Comparison of ENCODE assay signal across 1 cellular context in genomic region chr12:123601602-123602489, GRCh38.
A peak's percentile ranks its signal among the peaks of the same experiment; 100 is the strongest.
TF ChIP-seq lines count a peak whose summit lies in the region.

A gene with protein sequence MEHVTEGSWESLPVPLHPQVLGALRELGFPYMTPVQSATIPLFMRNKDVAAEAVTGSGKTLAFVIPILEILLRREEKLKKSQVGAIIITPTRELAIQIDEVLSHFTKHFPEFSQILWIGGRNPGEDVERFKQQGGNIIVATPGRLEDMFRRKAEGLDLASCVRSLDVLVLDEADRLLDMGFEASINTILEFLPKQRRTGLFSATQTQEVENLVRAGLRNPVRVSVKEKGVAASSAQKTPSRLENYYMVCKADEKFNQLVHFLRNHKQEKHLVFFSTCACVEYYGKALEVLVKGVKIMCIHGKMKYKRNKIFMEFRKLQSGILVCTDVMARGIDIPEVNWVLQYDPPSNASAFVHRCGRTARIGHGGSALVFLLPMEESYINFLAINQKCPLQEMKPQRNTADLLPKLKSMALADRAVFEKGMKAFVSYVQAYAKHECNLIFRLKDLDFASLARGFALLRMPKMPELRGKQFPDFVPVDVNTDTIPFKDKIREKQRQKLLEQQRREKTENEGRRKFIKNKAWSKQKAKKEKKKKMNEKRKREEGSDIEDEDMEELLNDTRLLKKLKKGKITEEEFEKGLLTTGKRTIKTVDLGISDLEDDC (plus strand): TSS chr12:123602099. CDS start chr12:123602149, 50 bp downstream.

TF ChIP-seq in HepG2, 621 proteins besides CTCF, POLR2A, EP300 and RAD21 (continued from another document and continues in another):
- no peak; the same call in 1 of the 2 replicates for TF ChIP-seq TEF (CRISPR knock-in tag; IDR thresholded peaks at IDR 0.05)
- TF ChIP-seq, protein P1, sequence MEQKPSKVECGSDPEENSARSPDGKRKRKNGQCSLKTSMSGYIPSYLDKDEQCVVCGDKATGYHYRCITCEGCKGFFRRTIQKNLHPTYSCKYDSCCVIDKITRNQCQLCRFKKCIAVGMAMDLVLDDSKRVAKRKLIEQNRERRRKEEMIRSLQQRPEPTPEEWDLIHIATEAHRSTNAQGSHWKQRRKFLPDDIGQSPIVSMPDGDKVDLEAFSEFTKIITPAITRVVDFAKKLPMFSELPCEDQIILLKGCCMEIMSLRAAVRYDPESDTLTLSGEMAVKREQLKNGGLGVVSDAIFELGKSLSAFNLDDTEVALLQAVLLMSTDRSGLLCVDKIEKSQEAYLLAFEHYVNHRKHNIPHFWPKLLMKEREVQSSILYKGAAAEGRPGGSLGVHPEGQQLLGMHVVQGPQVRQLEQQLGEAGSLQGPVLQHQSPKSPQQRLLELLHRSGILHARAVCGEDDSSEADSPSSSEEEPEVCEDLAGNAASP (CRISPR knock-in tag; IDR thresholded peaks at IDR 0.05; ENCODE audit: borderline replicate concordance), result peak; percentile 81
- TF ChIP-seq RBM39 (IDR thresholded peaks at IDR 0.05; ENCODE audit: low read depth, low read length, poor library complexity, severe bottlenecking), result peak; percentile 89
- peak; percentile 93 for TF ChIP-seq MEIS1 (CRISPR knock-in tag; IDR thresholded peaks at IDR 0.05; ENCODE audit: borderline replicate concordance)
- peak; percentile 33; the same call in 1 of the 2 replicates for TF ChIP-seq ZBTB1 (CRISPR knock-in tag; IDR thresholded peaks at IDR 0.05; ENCODE audit: borderline replicate concordance)
- peak; percentile 92 for TF ChIP-seq TARDBP (CRISPR knock-in tag; IDR thresholded peaks at IDR 0.05)
- TF ChIP-seq THAP8 (CRISPR knock-in tag; IDR thresholded peaks at IDR 0.05; ENCODE audit: borderline replicate concordance), result peak; percentile 62; the same call in 1 of the 2 replicates
- no peak for TF ChIP-seq ATF5 (CRISPR knock-in tag; IDR thresholded peaks at IDR 0.05; ENCODE audit: low read depth)
- TF ChIP-seq, protein P2, sequence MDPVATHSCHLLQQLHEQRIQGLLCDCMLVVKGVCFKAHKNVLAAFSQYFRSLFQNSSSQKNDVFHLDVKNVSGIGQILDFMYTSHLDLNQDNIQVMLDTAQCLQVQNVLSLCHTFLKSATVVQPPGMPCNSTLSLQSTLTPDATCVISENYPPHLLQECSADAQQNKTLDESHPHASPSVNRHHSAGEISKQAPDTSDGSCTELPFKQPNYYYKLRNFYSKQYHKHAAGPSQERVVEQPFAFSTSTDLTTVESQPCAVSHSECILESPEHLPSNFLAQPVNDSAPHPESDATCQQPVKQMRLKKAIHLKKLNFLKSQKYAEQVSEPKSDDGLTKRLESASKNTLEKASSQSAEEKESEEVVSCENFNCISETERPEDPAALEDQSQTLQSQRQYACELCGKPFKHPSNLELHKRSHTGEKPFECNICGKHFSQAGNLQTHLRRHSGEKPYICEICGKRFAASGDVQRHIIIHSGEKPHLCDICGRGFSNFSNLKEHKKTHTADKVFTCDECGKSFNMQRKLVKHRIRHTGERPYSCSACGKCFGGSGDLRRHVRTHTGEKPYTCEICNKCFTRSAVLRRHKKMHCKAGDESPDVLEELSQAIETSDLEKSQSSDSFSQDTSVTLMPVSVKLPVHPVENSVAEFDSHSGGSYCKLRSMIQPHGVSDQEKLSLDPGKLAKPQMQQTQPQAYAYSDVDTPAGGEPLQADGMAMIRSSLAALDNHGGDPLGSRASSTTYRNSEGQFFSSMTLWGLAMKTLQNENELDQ (CRISPR knock-in tag; IDR thresholded peaks at IDR 0.05; ENCODE audit: borderline replicate concordance), result 0 out of 2 replicates have a peak, but pooled peaks have one; percentile 62
- no peak for TF ChIP-seq ZNF569 (CRISPR knock-in tag; IDR thresholded peaks at IDR 0.05; ENCODE audit: borderline replicate concordance)
- peak; percentile 72 to 91; a peak in 3 of 4 replicates for TF ChIP-seq KLF16 (CRISPR knock-in tag; IDR thresholded peaks at IDR 0.05)
- TF ChIP-seq ZHX2 (IDR thresholded peaks at IDR 0.05; ENCODE audit: low read depth), result peak; percentile 79
- TF ChIP-seq ZHX2 (CRISPR knock-in tag; IDR thresholded peaks at IDR 0.05; ENCODE audit: borderline replicate concordance), result peak; percentile 78; the same call in 1 of the 2 replicates
- no peak; the same call in 1 of the 2 replicates for TF ChIP-seq NR1H2 (CRISPR knock-in tag; IDR thresholded peaks at IDR 0.05; ENCODE audit: borderline replicate concordance, low read depth)
- TF ChIP-seq SMAD9 (CRISPR knock-in tag; IDR thresholded peaks at IDR 0.05), result peak; percentile 68; the same call in 1 of the 2 replicates
- peak; percentile 91 for TF ChIP-seq ZNF766 (CRISPR knock-in tag; IDR thresholded peaks at IDR 0.05; ENCODE audit: borderline replicate concordance)
- TF ChIP-seq NCOR1 (IDR thresholded peaks at IDR 0.05; ENCODE audit: borderline replicate concordance, low read length), result no peak
- TF ChIP-seq, protein P3, sequence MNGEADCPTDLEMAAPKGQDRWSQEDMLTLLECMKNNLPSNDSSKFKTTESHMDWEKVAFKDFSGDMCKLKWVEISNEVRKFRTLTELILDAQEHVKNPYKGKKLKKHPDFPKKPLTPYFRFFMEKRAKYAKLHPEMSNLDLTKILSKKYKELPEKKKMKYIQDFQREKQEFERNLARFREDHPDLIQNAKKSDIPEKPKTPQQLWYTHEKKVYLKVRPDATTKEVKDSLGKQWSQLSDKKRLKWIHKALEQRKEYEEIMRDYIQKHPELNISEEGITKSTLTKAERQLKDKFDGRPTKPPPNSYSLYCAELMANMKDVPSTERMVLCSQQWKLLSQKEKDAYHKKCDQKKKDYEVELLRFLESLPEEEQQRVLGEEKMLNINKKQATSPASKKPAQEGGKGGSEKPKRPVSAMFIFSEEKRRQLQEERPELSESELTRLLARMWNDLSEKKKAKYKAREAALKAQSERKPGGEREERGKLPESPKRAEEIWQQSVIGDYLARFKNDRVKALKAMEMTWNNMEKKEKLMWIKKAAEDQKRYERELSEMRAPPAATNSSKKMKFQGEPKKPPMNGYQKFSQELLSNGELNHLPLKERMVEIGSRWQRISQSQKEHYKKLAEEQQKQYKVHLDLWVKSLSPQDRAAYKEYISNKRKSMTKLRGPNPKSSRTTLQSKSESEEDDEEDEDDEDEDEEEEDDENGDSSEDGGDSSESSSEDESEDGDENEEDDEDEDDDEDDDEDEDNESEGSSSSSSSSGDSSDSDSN (CRISPR knock-in tag; IDR thresholded peaks at IDR 0.05), result peak; percentile 97
- TF ChIP-seq POLR2AphosphoS2 (IDR thresholded peaks at IDR 0.05; ENCODE audit: low read depth, low read length), result no peak
- no peak for TF ChIP-seq TRIM24 (CRISPR knock-in tag; IDR thresholded peaks at IDR 0.05)
- peak; percentile 72 for TF ChIP-seq ZFP36L1 (CRISPR knock-in tag; IDR thresholded peaks at IDR 0.05)
- TF ChIP-seq ZNF138 (CRISPR knock-in tag; IDR thresholded peaks at IDR 0.05; ENCODE audit: low read depth), result no peak
- TF ChIP-seq NFATC3 (CRISPR knock-in tag; IDR thresholded peaks at IDR 0.05), result peak; percentile 96
- TF ChIP-seq REPIN1 (CRISPR knock-in tag; IDR thresholded peaks at IDR 0.05; ENCODE audit: borderline replicate concordance, low read depth), result peak; percentile 93; the same call in 1 of the 2 replicates
- peak; percentile 99 for TF ChIP-seq KMT2B (CRISPR knock-in tag; IDR thresholded peaks at IDR 0.05)
- no peak for TF ChIP-seq TBP (CRISPR knock-in tag; IDR thresholded peaks at IDR 0.05)
- peak; percentile 100 for TF ChIP-seq MYC (CRISPR knock-in tag; IDR thresholded peaks at IDR 0.05; ENCODE audit: borderline replicate concordance)
- TF ChIP-seq PHB2 (IDR thresholded peaks at IDR 0.05; ENCODE audit: partially characterized antibody), result no peak
- TF ChIP-seq ZNF713 (CRISPR knock-in tag; IDR thresholded peaks at IDR 0.05), result peak; percentile 86; the same call in 1 of the 2 replicates
- peak; percentile 58; the same call in 1 of the 2 replicates for TF ChIP-seq ZNF446 (CRISPR knock-in tag; IDR thresholded peaks at IDR 0.05)
- peak; percentile 93 for TF ChIP-seq ZMAT3 (CRISPR knock-in tag; conservative IDR thresholded peaks at IDR 0.05)
- peak; percentile 53 for TF ChIP-seq HNF4G (IDR thresholded peaks at IDR 0.05; ENCODE audit: borderline replicate concordance, low read depth, low read length)
- peak; percentile 52; the same call in 1 of the 2 replicates for TF ChIP-seq HNF4G (CRISPR knock-in tag; IDR thresholded peaks at IDR 0.05; ENCODE audit: borderline replicate concordance, low read depth)
- TF ChIP-seq ZNF546 (CRISPR knock-in tag; conservative IDR thresholded peaks at IDR 0.05), result no peak; the same call in 1 of the 2 replicates
- peak; percentile 96 for TF ChIP-seq ZNF598 (CRISPR knock-in tag; IDR thresholded peaks at IDR 0.05; ENCODE audit: borderline replicate concordance)
- TF ChIP-seq U2AF2 (IDR thresholded peaks at IDR 0.05; ENCODE audit: low read depth, low read length), result peak; percentile 21; the same call in 1 of the 2 replicates
- TF ChIP-seq ZSCAN21 (CRISPR knock-in tag; IDR thresholded peaks at IDR 0.05; ENCODE audit: borderline replicate concordance), result peak; percentile 91; the same call in 1 of the 2 replicates
- TF ChIP-seq PCBP2 (optimal IDR thresholded peaks at IDR 0.05; ENCODE audit: low read depth, low read length, poor library complexity, severe bottlenecking), result no peak
- TF ChIP-seq ATAD3A (CRISPR knock-in tag; IDR thresholded peaks at IDR 0.05), result no peak
- peak; percentile 97 for TF ChIP-seq KDM5B (CRISPR knock-in tag; IDR thresholded peaks at IDR 0.05; ENCODE audit: borderline replicate concordance)
- TF ChIP-seq ZNF230 (CRISPR knock-in tag; IDR thresholded peaks at IDR 0.05), result peak; percentile 93
- peak; percentile 100 for TF ChIP-seq KMT2A (CRISPR knock-in tag; IDR thresholded peaks at IDR 0.05)
- peak; percentile 85 for TF ChIP-seq HNRNPK (IDR thresholded peaks at IDR 0.05; ENCODE audit: low read depth, low read length, poor library complexity, severe bottlenecking)
- TF ChIP-seq RFX1 (IDR thresholded peaks at IDR 0.05), result no peak
- TF ChIP-seq, protein P4, sequence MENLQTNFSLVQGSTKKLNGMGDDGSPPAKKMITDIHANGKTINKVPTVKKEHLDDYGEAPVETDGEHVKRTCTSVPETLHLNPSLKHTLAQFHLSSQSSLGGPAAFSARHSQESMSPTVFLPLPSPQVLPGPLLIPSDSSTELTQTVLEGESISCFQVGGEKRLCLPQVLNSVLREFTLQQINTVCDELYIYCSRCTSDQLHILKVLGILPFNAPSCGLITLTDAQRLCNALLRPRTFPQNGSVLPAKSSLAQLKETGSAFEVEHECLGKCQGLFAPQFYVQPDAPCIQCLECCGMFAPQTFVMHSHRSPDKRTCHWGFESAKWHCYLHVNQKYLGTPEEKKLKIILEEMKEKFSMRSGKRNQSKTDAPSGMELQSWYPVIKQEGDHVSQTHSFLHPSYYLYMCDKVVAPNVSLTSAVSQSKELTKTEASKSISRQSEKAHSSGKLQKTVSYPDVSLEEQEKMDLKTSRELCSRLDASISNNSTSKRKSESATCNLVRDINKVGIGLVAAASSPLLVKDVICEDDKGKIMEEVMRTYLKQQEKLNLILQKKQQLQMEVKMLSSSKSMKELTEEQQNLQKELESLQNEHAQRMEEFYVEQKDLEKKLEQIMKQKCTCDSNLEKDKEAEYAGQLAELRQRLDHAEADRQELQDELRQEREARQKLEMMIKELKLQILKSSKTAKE (CRISPR knock-in tag; IDR thresholded peaks at IDR 0.05; ENCODE audit: borderline replicate concordance), result peak; percentile 58; the same call in 1 of the 2 replicates
